In genomic region chr2:194382221-194382620, GRCh38 we compare ENCODE assay signal across 28 cellular contexts.
"Had no signal": no experiment of that assay in that cellular context is flagged by ENCODE, and none has a peak within 500 bp of the region (broad histone marks: within the 10 kb centered on the region; RNA-seq: fewer than 3 reads in every experiment).

No MANE protein-coding gene starts in this region.

- DNase-seq: colonic mucosa; cortex of kidney; dermis blood vessel endothelial cell; dorsolateral prefrontal cortex; effector CD4-positive, alpha-beta T cell; effector CD8-positive, alpha-beta T cell; effector memory CD4-positive, alpha-beta T cell; effector memory CD8-positive, alpha-beta T cell; endodermal cell; erythroblast; esophagus squamous epithelium; foreskin fibroblast; foreskin keratinocyte; foreskin melanocyte; gastrocnemius medialis; glutamatergic neuron; head of caudate nucleus; heart left ventricle; heart right ventricle had no signal

- H3K27ac ChIP-seq: colonic mucosa, coronary artery, dorsolateral prefrontal cortex, epithelial cell of prostate, esophagus muscularis mucosa, esophagus squamous epithelium, foreskin keratinocyte, gastrocnemius medialis, gastroesophageal sphincter, heart left ventricle, heart right ventricle had no signal

- H3K4me3 ChIP-seq: colonic mucosa, coronary artery, dorsolateral prefrontal cortex, esophagus muscularis mucosa, esophagus squamous epithelium, gastrocnemius medialis, gastroesophageal sphincter, heart left ventricle, heart right ventricle had no signal

- H3K9me3 ChIP-seq: colonic mucosa, esophagus muscularis mucosa, gastrocnemius medialis, gastroesophageal sphincter had no signal

- FAIRE-seq: colon, endometrium, endothelial cell of umbilical vein, frontal cortex had no signal

- H3K27me3 ChIP-seq: colonic mucosa, dorsolateral prefrontal cortex, esophagus muscularis mucosa, esophagus squamous epithelium, foreskin keratinocyte, gastrocnemius medialis, gastroesophageal sphincter, heart left ventricle, heart right ventricle had no signal

- H3K36me3 ChIP-seq: colonic mucosa, esophagus muscularis mucosa, esophagus squamous epithelium, gastrocnemius medialis, gastroesophageal sphincter, heart left ventricle, heart right ventricle had no signal

- H3K4me1 ChIP-seq: colonic mucosa, esophagus muscularis mucosa, esophagus squamous epithelium, foreskin keratinocyte, gastrocnemius medialis, gastroesophageal sphincter, heart left ventricle, heart right ventricle had no signal

- ATAC-seq: effector memory CD8-positive, alpha-beta T cell; esophagus mucosa; foreskin keratinocyte; gastrocnemius medialis; gastroesophageal sphincter; heart left ventricle; heart right ventricle had no signal
